Comparison of ENCODE assay signal across 15 cellular contexts in genomic region chr11:10655931-10656576, GRCh38. TPM values are rescaled to one million over a fixed set of nuclear protein-coding genes. Genes with fewer than 3 reads are reported as not detected.
DNase-seq lines count a peak whose midpoint lies in the region; ATAC-seq and TF ChIP-seq lines count a peak whose summit lies in the region.
"Had no signal": no experiment of that assay in that cellular context is flagged by ENCODE, and none has a peak within 500 bp of the region (broad histone marks: within the 10 kb centered on the region; RNA-seq: fewer than 3 reads in every experiment).

No MANE protein-coding gene starts in this region.

- H4K20me1 ChIP-seq in IMR-90 (ENCODE audit: insufficient read depth, low read length), result no peaks in the 10 kb centered on the region

- WGBS in IMR-90 (ENCODE audit: extremely low coverage in 2 of 2, insufficient read length in 1 of 2), 2 experiments, result no CpG with 5 or more reads among the region's 6 CpGs
- WGBS in neuronal stem cell (ENCODE audit: extremely low coverage in 2 of 2, insufficient read length in 2 of 2, insufficient replicate concordance in 1 of 2), 2 donors, result no CpG with 5 or more reads among the region's 6 CpGs
- WGBS in upper lobe of left lung, 2 donors, result 58 to 66% methylated on average over 6 of the region's 6 CpGs

- H4K8ac ChIP-seq in IMR-90 (ENCODE audit: low read depth in 2 of 2, low read length in 2 of 2) (peak overlapping the region; percentile 95 to 98), neuronal stem cell (ENCODE audit: low read depth, low read length) (no peak overlapping the region)

- H3K56ac ChIP-seq in IMR-90 (ENCODE audit: extremely low read depth, insufficient read depth, low read length), result peak overlapping the region; percentile 67; the same call in 1 of the 2 replicates

- no peaks in the 10 kb centered on the region for H3K27me3 ChIP-seq in IMR-90 (ENCODE audit: control insufficient read depth, insufficient read depth, low read length)
- H3K27me3 ChIP-seq in neuronal stem cell (ENCODE audit: control insufficient read depth in 3 of 3, insufficient read depth in 3 of 3, low read depth in 1 of 3, low read length in 3 of 3), result no peaks in the 10 kb centered on the region
- H3K27me3 ChIP-seq in upper lobe of left lung, result no peaks in the 10 kb centered on the region
- H3K27me3 ChIP-seq in effector memory CD4-positive, alpha-beta T cell (replicated peaks; ENCODE audit: control insufficient read depth, insufficient read depth, low read length, poor library complexity, severe bottlenecking), result no peaks in the 10 kb centered on the region
- no peaks in the 10 kb centered on the region for H3K27me3 ChIP-seq in MG63

- peak overlapping the region; percentile 96 for H4K5ac ChIP-seq in IMR-90 (ENCODE audit: low read depth, low read length)

- POLR2A ChIA-PET in IMR-90 (lab: Charles Lee; ENCODE audit: unreplicated experiment), result interaction anchor here (0.6 kb wide), 1 partner anchor 25 kb away, joined by 3 read pairs; no protein-coding TSS in a partner anchor

- peak overlapping the region; percentile 99 for H3K4ac ChIP-seq in IMR-90 (ENCODE audit: low read depth, low read length)
- H3K4ac ChIP-seq in neuronal stem cell (ENCODE audit: low read length), result no peak overlapping the region

- H3K79me1 ChIP-seq in IMR-90 (ENCODE audit: low read depth in 1 of 2, low read length in 2 of 2), result peaks cover 36 to 87% of the 10 kb centered on the region in 2 experiments
- no peaks in the 10 kb centered on the region for H3K79me1 ChIP-seq in neuronal stem cell (ENCODE audit: low read depth, low read length)

- in situ Hi-C loops in IMR-90 (cut with MboI; ENCODE audit: low sequenced_read_pairs), result loop anchor here (10.0 kb wide), 1 partner anchor 251 kb away; no protein-coding TSS in a partner anchor

- no peak overlapping the region for H2BK12ac ChIP-seq in neuronal stem cell (ENCODE audit: low read length)

- TF ChIP-seq CTCF in IMR-90 (conservative IDR thresholded peaks at IDR 0.05; ENCODE audit: low read depth, low read length) (no peak), cardiac fibroblast (IDR thresholded peaks at IDR 0.05; ENCODE audit: low read depth, low read length) (no peak), upper lobe of left lung (IDR thresholded peaks at IDR 0.05) (no peak)

- H2BK15ac ChIP-seq in IMR-90 (ENCODE audit: low read depth, low read length), result peak overlapping the region; percentile 97
- H2BK15ac ChIP-seq in neuronal stem cell (ENCODE audit: low read length), result no peak overlapping the region

- H3K27ac ChIP-seq in IMR-90 (ENCODE audit: insufficient read depth, low read length), result peak overlapping the region; percentile 98
- no peak overlapping the region for H3K27ac ChIP-seq in neuronal stem cell (replicated peaks; ENCODE audit: low read length)
- peak overlapping the region in 3 of 4 donors; percentile 42 to 80 (median 46) for H3K27ac ChIP-seq in upper lobe of left lung
- H3K27ac ChIP-seq in effector memory CD4-positive, alpha-beta T cell (ENCODE audit: insufficient read depth, low read length, poor library complexity, severe bottlenecking), result no peak overlapping the region

- H3K9me3 ChIP-seq in IMR-90 (ENCODE audit: control insufficient read depth, insufficient read depth, low read length), result no peaks in the 10 kb centered on the region
- H3K9me3 ChIP-seq in neuronal stem cell (replicated peaks in 1 of 2; ENCODE audit: control insufficient read depth in 2 of 2, insufficient read depth in 1 of 2, low read depth in 1 of 2, low read length in 2 of 2), result no peaks in the 10 kb centered on the region
- no peaks in the 10 kb centered on the region for H3K9me3 ChIP-seq in upper lobe of left lung
- no peaks in the 10 kb centered on the region for H3K9me3 ChIP-seq in effector memory CD4-positive, alpha-beta T cell (ENCODE audit: control insufficient read depth, low read length)
- H3K9me3 ChIP-seq in MG63, result no peaks in the 10 kb centered on the region

- peak overlapping the region; percentile 98 for H4K91ac ChIP-seq in IMR-90 (ENCODE audit: insufficient read depth, low read depth, low read length)
- no peak overlapping the region for H4K91ac ChIP-seq in neuronal stem cell (ENCODE audit: low read depth, low read length, poor library complexity)

- CTCF ChIA-PET in IMR-90 (lab: Yijun Ruan, JAX), result interaction anchor here (0.8 kb wide), 1 partner anchor 125 kb away, joined by 3 read pairs; no protein-coding TSS in a partner anchor

- peak overlapping the region; percentile 37; the same call in 1 of the 2 replicates for H3K9ac ChIP-seq in IMR-90 (ENCODE audit: low read depth, low read length)
- no peak overlapping the region for H3K9ac ChIP-seq in neuronal stem cell (ENCODE audit: low read depth, low read length, poor library complexity)

- no TSS peak for BruUV-seq in IMR-90 (replicated peaks; lab: Mats Ljungman, UMichigan)

- dilution Hi-C loops in IMR-90 (cut with HindIII; ENCODE audit: low sequenced_read_pairs, unreplicated experiment), result no loop called here

- H3K9me1 ChIP-seq in IMR-90 (ENCODE audit: insufficient read depth, low read length), result peaks cover 55% of the 10 kb centered on the region

- TF ChIP-seq POLR2A in IMR-90 (IDR thresholded peaks at IDR 0.05; ENCODE audit: low read depth, low read length), result no peak
- no peak for TF ChIP-seq POLR2A in upper lobe of left lung (IDR thresholded peaks at IDR 0.05)

- peak overlapping the region; percentile 98 for H2BK20ac ChIP-seq in IMR-90 (ENCODE audit: low read depth, low read length)

- intact Hi-C loops in IMR-90 (cut with micrococcal nuclease), result loop anchor here (2.0 to 5.0 kb wide), 2 partner anchors 129 to 249 kb away; no protein-coding TSS in a partner anchor

- no peak for TF ChIP-seq EP300 in upper lobe of left lung (IDR thresholded peaks at IDR 0.05)

- H2BK5ac ChIP-seq in IMR-90 (ENCODE audit: low read depth, low read length, poor library complexity, severe bottlenecking) (peak overlapping the region; percentile 94), neuronal stem cell (ENCODE audit: low read length) (no peak overlapping the region)

- no peak for ATAC-seq in IMR-90 (ENCODE audit: low read depth)
- ATAC-seq in upper lobe of left lung (ENCODE audit: low FRiP score in 2 of 2), result no peak

- H2BK120ac ChIP-seq in IMR-90 (ENCODE audit: low read depth, low read length), result peak overlapping the region; percentile 99
- no peak overlapping the region for H2BK120ac ChIP-seq in neuronal stem cell (ENCODE audit: low read depth, low read length)

- peaks cover 55% of the 10 kb centered on the region for H3K4me1 ChIP-seq in IMR-90 (ENCODE audit: control insufficient read depth, insufficient read depth, low read length)
- peaks cover 14 to 20% of the 10 kb centered on the region in 2 donors for H3K4me1 ChIP-seq in neuronal stem cell (ENCODE audit: control insufficient read depth in 2 of 2, insufficient read depth in 1 of 2, low read depth in 1 of 2, low read length in 2 of 2)
- H3K4me1 ChIP-seq in upper lobe of left lung, result peaks cover 75 to 94% (median 88%) of the 10 kb centered on the region in 4 donors
- H3K4me1 ChIP-seq in effector memory CD4-positive, alpha-beta T cell (ENCODE audit: control insufficient read depth, insufficient read depth, low read length, poor library complexity, severe bottlenecking), result no peaks in the 10 kb centered on the region

- TF ChIP-seq RAD21 in IMR-90 (IDR thresholded peaks at IDR 0.05; ENCODE audit: low read length), result no peak

- H3K4me3 ChIP-seq in IMR-90 (ENCODE audit: insufficient read depth, low read depth, low read length), result no peak overlapping the region
- H3K4me3 ChIP-seq in cardiac fibroblast (replicated peaks in 1 of 2; ENCODE audit: low read depth in 2 of 2, low read length in 2 of 2), result no peak overlapping the region
- H3K4me3 ChIP-seq in neuronal stem cell (ENCODE audit: low read length in 2 of 2), result no peak overlapping the region
- no peak overlapping the region for H3K4me3 ChIP-seq in upper lobe of left lung
- H3K4me3 ChIP-seq in effector memory CD4-positive, alpha-beta T cell (ENCODE audit: insufficient read depth, low read depth, low read length, poor library complexity, severe bottlenecking), result no peak overlapping the region
- H3K4me3 ChIP-seq in MG63, result no peak overlapping the region
- H3K4me3 ChIP-seq: lung had no signal

- peak overlapping the region; percentile 94 for H3K14ac ChIP-seq in IMR-90 (replicated peaks; ENCODE audit: low read depth, low read length)
- H3K14ac ChIP-seq in neuronal stem cell (ENCODE audit: low read length), result no peak overlapping the region

- peak overlapping the region; percentile 6 for H2AK9ac ChIP-seq in IMR-90 (replicated peaks; ENCODE audit: low read depth, low read length, poor library complexity)

- H3K23ac ChIP-seq in IMR-90 (ENCODE audit: low read depth, low read length) (peak overlapping the region; percentile 89), neuronal stem cell (ENCODE audit: low read depth, low read length, poor library complexity) (no peak overlapping the region)

- H3K18ac ChIP-seq in IMR-90 (ENCODE audit: low read depth, low read length), result peak overlapping the region; percentile 97
- H3K18ac ChIP-seq in neuronal stem cell (ENCODE audit: low read length), result no peak overlapping the region

- H3K4me2 ChIP-seq in IMR-90 (ENCODE audit: low read depth, low read length) (no peak overlapping the region), neuronal stem cell (ENCODE audit: insufficient read depth, low read length, poor library complexity, severe bottlenecking) (no peak overlapping the region)

- peak overlapping the region; percentile 99 for H2AK5ac ChIP-seq in IMR-90 (ENCODE audit: low read depth, low read length)
- peak overlapping the region; percentile 3 for H2AK5ac ChIP-seq in neuronal stem cell (ENCODE audit: low read depth, low read length)

- H3K36me3 ChIP-seq in IMR-90 (ENCODE audit: control insufficient read depth, insufficient read depth, low read length), result peaks cover 25% of the 10 kb centered on the region
- H3K36me3 ChIP-seq in neuronal stem cell (replicated peaks in 1 of 2; ENCODE audit: control insufficient read depth in 2 of 2, insufficient read depth in 2 of 2, low read length in 2 of 2), result no peaks in the 10 kb centered on the region
- no peaks in the 10 kb centered on the region for H3K36me3 ChIP-seq in upper lobe of left lung
- H3K36me3 ChIP-seq in effector memory CD4-positive, alpha-beta T cell (ENCODE audit: control insufficient read depth, insufficient read depth, low read length), result no peaks in the 10 kb centered on the region
- no peaks in the 10 kb centered on the region for H3K36me3 ChIP-seq in MG63

- DNase-seq in IMR-90 (no peak), cardiac fibroblast (ENCODE audit: low read depth in 2 of 2) (peak; percentile 10 to 46), neuronal stem cell (ENCODE audit: low spot score) (no peak), upper lobe of left lung (no peak), NCI-H2196 treated with DMSO at 0.1 percent for 48 hours (lab: John Stamatoyannopoulos, UW; ENCODE audit: unreplicated experiment) (no peak), MG63 (no peak)
- DNase-seq in effector memory CD4-positive, alpha-beta T cell, result no peak
- DNase-seq: activated CD4-positive, alpha-beta T cell treated with anti-CD3 and anti-CD28 coated beads, Interleukin-2, amount 10 ng/mL, durations not matched to agents 7 days and 5 days; activated T-cell treated with anti-CD3 and anti-CD28 coated beads, Interleukin-2, amount 50 U/mL, for 24 hours; amygdala; GF-D8; NCI-H1092; NCI-H2171; SHP77 treated with DMSO at 0.1 percent for 48 hours had no signal

- H2AFZ ChIP-seq in IMR-90 (replicated peaks; ENCODE audit: low read length, poor library complexity) (no peak overlapping the region), neuronal stem cell (ENCODE audit: low read length) (no peak overlapping the region)

RNA-seq across cellular contexts. Expression of gene IRAG1, which starts 37.5 kb away (rescaled TPM):
- total RNA-seq in IMR-90 (2012; rRNA removed) (21.1 and 25.8 TPM in 2 replicates), upper lobe of left lung (10 to 100 TPM in 1 of 6 donors, 1 to 10 TPM in 5; 2.4 to 16.3 (median 7.5) TPM)
- 17.6 and 19.4 TPM in 2 replicates for polyA plus RNA-seq in IMR-90 (2012; rRNA removed)
- polyA plus RNA-seq in IMR-90 (2012; cell fraction: cytosol; rRNA removed), result 8.5 and 8.6 TPM in 2 replicates
- 37.6 and 104 TPM in 2 replicates for polyA plus RNA-seq in IMR-90 (2012; cell fraction: nucleus; rRNA removed; ENCODE audit: low replicate concordance)
- 3.1 TPM for polyA plus RNA-seq in neuronal stem cell (2013, experiment 1 of 2)
- polyA plus RNA-seq in neuronal stem cell (2013, experiment 2 of 2), result 3.1 TPM
- not detected in 2 replicates for total RNA-seq in MG63 (2014; rRNA removed; shearing (Covaris generic); ENCODE audit: low replicate concordance)
- total RNA-seq: activated CD4-positive, alpha-beta T cell treated with anti-CD3 and anti-CD28 coated beads, Interleukin-2, amount 10 ng/mL, durations not matched to agents 7 days and 5 days had no signal

Comparison
In these comparisons a context has a peak if more than half of its experiments do, and no peak if none do; other contexts are left out.
1. DNase-seq: peak in cardiac fibroblast (2 of 2); none in IMR-90 (single experiment), neuronal stem cell (single experiment), upper lobe of left lung (0 of 2), effector memory CD4-positive, alpha-beta T cell (0 of 3), NCI-H2196 treated with DMSO at 0.1 percent for 48 hours (single experiment) and MG63 (single experiment).
2. H3K27ac ChIP-seq: peak in IMR-90 (single experiment) and upper lobe of left lung (3 of 4); none in neuronal stem cell (single experiment) and effector memory CD4-positive, alpha-beta T cell (single experiment).